In the genomic region with DNA sequence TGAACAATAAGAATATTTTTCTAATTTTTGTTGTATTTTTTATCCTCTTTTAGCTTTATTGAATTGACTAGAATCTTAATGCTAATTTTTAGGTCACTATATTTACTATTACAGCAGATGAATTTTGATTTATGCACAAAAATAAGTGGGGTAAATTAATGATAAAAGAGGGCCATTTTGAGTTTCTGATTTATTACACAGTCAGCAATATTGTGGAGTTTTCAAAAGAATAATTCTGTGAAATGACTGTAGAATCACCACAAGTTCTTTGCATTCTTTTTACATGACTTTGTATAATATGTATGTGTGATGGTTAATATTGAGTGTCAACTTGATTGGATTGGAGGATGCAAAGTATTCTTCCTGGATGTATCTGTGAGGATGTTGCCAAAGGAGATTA, we compare ENCODE assay signal across 13 cellular contexts.
DNase-seq lines count a peak whose midpoint lies in the region; ATAC-seq, FAIRE-seq and TF ChIP-seq lines count a peak whose summit lies in the region.
"Had no signal": no experiment of that assay in that cellular context is flagged by ENCODE, and none has a peak within 500 bp of the region (broad histone marks: within the 10 kb centered on the region; RNA-seq: fewer than 3 reads in every experiment).

No MANE protein-coding gene starts in this region.

- H3K9me3 Mint-ChIP-seq in astrocyte (ENCODE audit: unreplicated experiment), result no peaks in the 10 kb centered on the region

- H3K79me1 ChIP-seq in mesenchymal stem cell (replicated peaks; ENCODE audit: low read length, poor library complexity, severe bottlenecking), result no peaks in the 10 kb centered on the region

- H3K18ac ChIP-seq in mesenchymal stem cell (ENCODE audit: low read depth in 1 of 2, low read length in 2 of 2), result no peak overlapping the region

- intact Hi-C loops in pancreas (cut with DNase I), result no loop called here

- no peak overlapping the region for H3K9ac ChIP-seq in GM23248
- H3K9ac ChIP-seq in astrocyte (ENCODE audit: low read length), result no peak overlapping the region
- no peak overlapping the region for H3K9ac ChIP-seq in mesenchymal stem cell (ENCODE audit: low read length)
- H3K9ac ChIP-seq: BLaER1 treated with 17β-estradiol and CSF1 and Interleukin-3, amounts not matched to agents 10 nM and 100 nM had no signal

- no peaks in the 10 kb centered on the region for H3F3A ChIP-seq in GM23248 (ENCODE audit: insufficient read depth)

- H4K8ac ChIP-seq in mesenchymal stem cell (ENCODE audit: low read length), result no peak overlapping the region

- H3K4me1 ChIP-seq in GM23248 (ENCODE audit: insufficient read depth) (no peaks in the 10 kb centered on the region; the same call in 1 of the 2 replicates), astrocyte (ENCODE audit: insufficient read depth, low read length) (no peaks in the 10 kb centered on the region), mesenchymal stem cell (ENCODE audit: control insufficient read depth, insufficient read depth, low read depth, low read length) (no peaks in the 10 kb centered on the region), pancreas (no peaks in the 10 kb centered on the region)
- H3K4me1 ChIP-seq: BLaER1 treated with 17β-estradiol and CSF1 and Interleukin-3, amounts not matched to agents 10 nM and 100 nM had no signal

- H3K9me3 ChIP-seq in GM23248 (ENCODE audit: low read depth) (no peaks in the 10 kb centered on the region), astrocyte (ENCODE audit: insufficient read depth, low read depth, low read length) (no peaks in the 10 kb centered on the region), mesenchymal stem cell (ENCODE audit: control insufficient read depth, low read length) (no peaks in the 10 kb centered on the region), pancreas (no peaks in the 10 kb centered on the region)
- H3K9me3 ChIP-seq: BLaER1 treated with 17β-estradiol and CSF1 and Interleukin-3, amounts not matched to agents 10 nM and 100 nM had no signal

- no peak for ATAC-seq in HG02759 (IDR thresholded peaks at IDR 0.05; ENCODE audit: unreplicated experiment)
- no peak for ATAC-seq in pancreas

- H2AFZ ChIP-seq in GM23248 (no peak overlapping the region), astrocyte (ENCODE audit: low read depth, low read length) (no peak overlapping the region), mesenchymal stem cell (ENCODE audit: low read depth, low read length) (no peak overlapping the region)

- no peaks in the 10 kb centered on the region for H3K36me3 Mint-ChIP-seq in astrocyte (ENCODE audit: low read depth, unreplicated experiment)
- H3K36me3 Mint-ChIP-seq: CD4-positive, CD25-positive, alpha-beta regulatory T cell had no signal

- no peaks in the 10 kb centered on the region for H3K79me2 ChIP-seq in GM23248 (ENCODE audit: insufficient read depth)
- H3K79me2 ChIP-seq in astrocyte (ENCODE audit: insufficient read depth, low read length), result no peaks in the 10 kb centered on the region

- H2BK12ac ChIP-seq in mesenchymal stem cell (ENCODE audit: low read length in 2 of 2), result no peak overlapping the region

- H2BK5ac ChIP-seq in mesenchymal stem cell (ENCODE audit: low read depth, low read length, poor library complexity, severe bottlenecking), result no peak overlapping the region

- no peak overlapping the region for H2BK120ac ChIP-seq in mesenchymal stem cell (ENCODE audit: low read depth, low read length)

- peak; percentile 45 for FAIRE-seq in astrocyte (lab: Jason Lieb, UNC)
- FAIRE-seq in pancreas (lab: Jason Lieb, UNC), result no peak
- FAIRE-seq: GM12892 had no signal

- H4K91ac ChIP-seq in mesenchymal stem cell (ENCODE audit: low read length), result no peak overlapping the region

- H4K20me1 ChIP-seq in GM23248 (ENCODE audit: insufficient read depth), result no peaks in the 10 kb centered on the region
- H4K20me1 ChIP-seq in astrocyte (ENCODE audit: insufficient read depth, low read length), result no peaks in the 10 kb centered on the region
- H4K20me1 ChIP-seq: BLaER1 treated with 17β-estradiol and CSF1 and Interleukin-3, amounts not matched to agents 10 nM and 100 nM had no signal

- H2AK5ac ChIP-seq in mesenchymal stem cell (ENCODE audit: low read length, severe bottlenecking), result no peak overlapping the region

- H3K4me3 Mint-ChIP-seq in astrocyte (ENCODE audit: unreplicated experiment), result no peak overlapping the region
- H3K4me3 Mint-ChIP-seq: CD4-positive, CD25-positive, alpha-beta regulatory T cell had no signal

- no peak overlapping the region for H3K27ac Mint-ChIP-seq in astrocyte (ENCODE audit: unreplicated experiment)
- H3K27ac Mint-ChIP-seq: CD4-positive, CD25-positive, alpha-beta regulatory T cell had no signal

- H3K36me3 ChIP-seq in GM23248 (ENCODE audit: low read depth) (no peaks in the 10 kb centered on the region), astrocyte (ENCODE audit: insufficient read depth, low read length) (no peaks in the 10 kb centered on the region), mesenchymal stem cell (ENCODE audit: control insufficient read depth in 1 of 2, insufficient read depth in 2 of 2, low read depth in 1 of 2, low read length in 2 of 2) (no peaks in the 10 kb centered on the region), pancreas (no peaks in the 10 kb centered on the region)
- H3K36me3 ChIP-seq: BLaER1 treated with 17β-estradiol and CSF1 and Interleukin-3, amounts not matched to agents 10 nM and 100 nM had no signal

- in situ Hi-C loops in GM23248 (cut with MboI), result no loop called here

- no peak overlapping the region for H3K27ac ChIP-seq in GM23248
- H3K27ac ChIP-seq in astrocyte (ENCODE audit: low read depth, low read length), result no peak overlapping the region
- peak overlapping the region; percentile 26 for H3K27ac ChIP-seq in mesenchymal stem cell (ENCODE audit: low read length, poor library complexity, severe bottlenecking)
- H3K27ac ChIP-seq in pancreas, result no peak overlapping the region
- H3K27ac ChIP-seq: BLaER1 treated with 17β-estradiol and CSF1 and Interleukin-3, amounts not matched to agents 10 nM and 100 nM had no signal

- no peak overlapping the region for H2BK15ac ChIP-seq in mesenchymal stem cell (ENCODE audit: low read depth, poor library complexity, severe bottlenecking)

- H3K4me2 ChIP-seq in GM23248 (ENCODE audit: unreplicated experiment) (no peak overlapping the region), astrocyte (ENCODE audit: low read length) (no peak overlapping the region), mesenchymal stem cell (ENCODE audit: low read length, poor library complexity, severe bottlenecking) (no peak overlapping the region)
- H3K4me2 ChIP-seq: BLaER1 treated with 17β-estradiol and CSF1 and Interleukin-3, amounts not matched to agents 10 nM and 100 nM had no signal

- no peak for TF ChIP-seq CTCF in astrocyte (IDR thresholded peaks at IDR 0.05; ENCODE audit: insufficient read depth, low read depth, low read length)
- no peak for TF ChIP-seq CTCF in pancreas (IDR thresholded peaks at IDR 0.05)

- H3K9me2 ChIP-seq in GM23248 (ENCODE audit: insufficient read depth), result 0 out of 2 replicates have a peak, but pooled peaks cover 2% of the 10 kb centered on the region

- no peaks in the 10 kb centered on the region for H3K27me3 Mint-ChIP-seq in astrocyte (ENCODE audit: low read depth, unreplicated experiment)

- H3K14ac ChIP-seq in mesenchymal stem cell (ENCODE audit: low read length in 2 of 2), result no peak overlapping the region

- no peaks in the 10 kb centered on the region for H3K4me1 Mint-ChIP-seq in astrocyte (ENCODE audit: low read depth, unreplicated experiment)
- H3K4me1 Mint-ChIP-seq: CD4-positive, CD25-positive, alpha-beta regulatory T cell had no signal

- H3K4ac ChIP-seq in mesenchymal stem cell (ENCODE audit: low read depth in 1 of 2, low read length in 2 of 2), result no peak overlapping the region

- H3K23ac ChIP-seq in mesenchymal stem cell (ENCODE audit: low read length in 2 of 2), result no peak overlapping the region

- DNase-seq in EH (ENCODE audit: low read depth), result peak; percentile 13
- peak; percentile 8 for DNase-seq in GM23248
- DNase-seq in astrocyte (ENCODE audit: low read depth), result no peak
- DNase-seq in mesenchymal stem cell, result no peak
- DNase-seq in pancreas, result no peak
- no peak for DNase-seq in ecto neural progenitor cell (ENCODE audit: low spot score)
- DNase-seq: CD4-positive, CD25-positive, alpha-beta regulatory T cell; GDM1; H7; Karpas-422 had no signal

- H3K27me3 ChIP-seq in GM23248 (replicated peaks; ENCODE audit: insufficient read depth) (no peaks in the 10 kb centered on the region), astrocyte (ENCODE audit: insufficient read depth, low read length) (no peaks in the 10 kb centered on the region), mesenchymal stem cell (ENCODE audit: control insufficient read depth in 1 of 2, insufficient read depth in 1 of 2, low read length in 2 of 2) (no peaks in the 10 kb centered on the region), pancreas (no peaks in the 10 kb centered on the region)
- H3K27me3 ChIP-seq: BLaER1 treated with 17β-estradiol and CSF1 and Interleukin-3, amounts not matched to agents 10 nM and 100 nM had no signal

- H3K4me3 ChIP-seq in GM23248 (no peak overlapping the region), astrocyte (ENCODE audit: insufficient read depth, low read depth, low read length) (no peak overlapping the region), mesenchymal stem cell (ENCODE audit: insufficient read depth in 1 of 2, low read depth in 1 of 2, low read length in 2 of 2) (no peak overlapping the region), pancreas (no peak overlapping the region)
- H3K4me3 ChIP-seq: BLaER1 treated with 17β-estradiol and CSF1 and Interleukin-3, amounts not matched to agents 10 nM and 100 nM had no signal

Comparison
In these comparisons a context has a peak if more than half of its experiments do, and no peak if none do; other contexts are left out.
1. DNase-seq: peak in EH (single experiment) and GM23248 (single experiment); none in astrocyte (single experiment), mesenchymal stem cell (single experiment), pancreas (0 of 6) and ecto neural progenitor cell (single experiment).